9 cellular contexts compared by ENCODE assay signal in the genomic region with DNA sequence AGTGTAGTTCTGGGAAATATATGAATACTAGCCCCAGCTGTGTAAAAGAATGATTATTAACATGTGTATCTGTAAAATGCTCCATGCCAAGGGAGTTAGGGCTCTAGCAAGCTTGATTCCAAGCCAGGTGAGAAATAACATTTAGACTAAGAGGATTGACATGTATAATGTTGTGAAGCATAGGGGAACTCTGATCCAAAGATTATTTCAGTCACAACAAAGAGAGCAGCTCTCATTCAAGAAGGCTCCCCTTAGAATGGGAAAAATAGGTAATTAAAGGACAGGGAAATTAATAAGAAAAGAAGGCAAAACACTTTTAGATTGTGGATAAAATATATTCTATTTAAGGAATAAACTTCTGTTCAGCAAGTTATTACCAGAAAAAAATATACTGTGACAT.
"Had no signal": no experiment of that assay in that cellular context is flagged by ENCODE, and none has a peak within 500 bp of the region (broad histone marks: within the 10 kb centered on the region; RNA-seq: fewer than 3 reads in every experiment).

No MANE protein-coding gene starts in this region.

- H3K9me3 ChIP-seq: HAP-1 had no signal

- H3K27ac ChIP-seq: GM23248 had no signal

- H2AFZ ChIP-seq: GM23248, GM23338 had no signal

- H3K4me2 ChIP-seq: GM23338 had no signal

- H3K4me3 ChIP-seq: GM23248, GM23338, HAP-1 had no signal

- H3K9ac ChIP-seq: GM23248 had no signal

- ATAC-seq: GM23338, HCT116 had no signal

- H3K4me1 ChIP-seq: HAP-1 had no signal

- DNase-seq: GM23248, GOT3, H7, H9, HCEC 1CT, HFFc6 had no signal

- H3K36me3 ChIP-seq: HAP-1 had no signal
